Comparison of ENCODE assay signal across 19 cellular contexts in genomic region chr1:245716561-245716960, GRCh38.
DNase-seq lines count a peak whose midpoint lies in the region; ATAC-seq and TF ChIP-seq lines count a peak whose summit lies in the region.
"Had no signal": no experiment of that assay in that cellular context is flagged by ENCODE, and none has a peak within 500 bp of the region (broad histone marks: within the 10 kb centered on the region; RNA-seq: fewer than 3 reads in every experiment).

No MANE protein-coding gene starts in this region.

- peaks cover 4 to 6% of the 10 kb centered on the region in 2 experiments for H3K4me1 ChIP-seq in trophoblast cell (ENCODE audit: control insufficient read depth in 1 of 2, insufficient read depth in 2 of 2, low read length in 2 of 2)

- no peak overlapping the region for H3K18ac ChIP-seq in trophoblast cell (ENCODE audit: low read length)

- no peak overlapping the region for H4K91ac ChIP-seq in trophoblast cell (ENCODE audit: low read depth, low read length)

- no peak overlapping the region for H3K27ac ChIP-seq in trophoblast cell (ENCODE audit: low read depth, low read length)
- H3K27ac ChIP-seq: SK-N-MC had no signal

- H3K36me3 ChIP-seq in trophoblast cell (ENCODE audit: control insufficient read depth in 1 of 2, insufficient read depth in 2 of 2, low read length in 2 of 2), result peaks cover 0 to 1% of the 10 kb centered on the region in 2 experiments

- H3K14ac ChIP-seq in trophoblast cell (ENCODE audit: low read length), result no peak overlapping the region

- ATAC-seq in HG03571 (IDR thresholded peaks at IDR 0.05; ENCODE audit: unreplicated experiment) (no peak), GM19324 (IDR thresholded peaks at IDR 0.05; ENCODE audit: low FRiP score, unreplicated experiment) (no peak)
- ATAC-seq: T-cell had no signal

- no peak overlapping the region for H4K8ac ChIP-seq in trophoblast cell (ENCODE audit: low read depth, low read length)

- no peak overlapping the region for H2BK12ac ChIP-seq in trophoblast cell (ENCODE audit: low read length)

- H3K23ac ChIP-seq in trophoblast cell (ENCODE audit: low read length), result no peak overlapping the region

- no peak overlapping the region for H2AFZ ChIP-seq in trophoblast cell (ENCODE audit: insufficient read depth, low read length, poor library complexity)

- H3K79me2 ChIP-seq in trophoblast cell (ENCODE audit: control insufficient read depth, insufficient read depth, low read length, poor library complexity), result no peaks in the 10 kb centered on the region

- no CpG with 5 or more reads among the region's 3 CpGs for WGBS in trophoblast cell (ENCODE audit: extremely low coverage, insufficient coverage, insufficient read length)

- H3K27me3 ChIP-seq in trophoblast cell (ENCODE audit: insufficient read depth, low read length), result no peaks in the 10 kb centered on the region

- H3K4ac ChIP-seq in trophoblast cell (ENCODE audit: low read depth, low read length), result no peak overlapping the region

- H2BK120ac ChIP-seq in trophoblast cell (ENCODE audit: insufficient read depth, low read length, poor library complexity), result no peak overlapping the region

- DNase-seq in HT-29 (ENCODE audit: low spot score) (peak; percentile 11), RPMI7951 (ENCODE audit: low read depth) (peak; percentile 16), fibroblast of pulmonary artery (ENCODE audit: low read depth) (peak; percentile 3), trophoblast cell (peak in 1 of 2 donors; percentile 21), anterior cingulate cortex (lab: John Stamatoyannopoulos, UW) (no peak), RKO (ENCODE audit: low spot score) (no peak)
- DNase-seq: C1 segment of cervical spinal cord, H9, KBM-7, MV-4-11, NCI-H1694 treated with DMSO at 0.1 percent for 48 hours, NCI-H2107, NCI-H2227 treated with DMSO at 0.1 percent for 48 hours, NCI-H524 treated with DMSO at 0.1 percent for 48 hours, Right ventricle myocardium superior, T-cell had no signal

- H4K12ac ChIP-seq in trophoblast cell (ENCODE audit: low read depth, low read length), result no peak overlapping the region

- H3K4me2 ChIP-seq in trophoblast cell (ENCODE audit: low read length), result no peak overlapping the region

- no peak overlapping the region for H3K9ac ChIP-seq in trophoblast cell (ENCODE audit: low read length)

- peaks cover 2% of the 10 kb centered on the region for H3K79me1 ChIP-seq in trophoblast cell (ENCODE audit: low read length)

- no peaks in the 10 kb centered on the region for H3K9me3 ChIP-seq in trophoblast cell (ENCODE audit: insufficient read depth, low read depth, low read length)

- peak overlapping the region; percentile 5 for H2AK5ac ChIP-seq in trophoblast cell (ENCODE audit: low read length)

- H2BK5ac ChIP-seq in trophoblast cell (ENCODE audit: low read depth, low read length, poor library complexity), result no peak overlapping the region

- TF ChIP-seq CTCF in fibroblast of pulmonary artery (IDR thresholded peaks at IDR 0.05; ENCODE audit: low read length, missing control alignments), result no peak

- H3K4me3 ChIP-seq in fibroblast of pulmonary artery (replicated peaks; ENCODE audit: low read depth, low read length) (no peak overlapping the region), trophoblast cell (ENCODE audit: low read depth, low read length) (no peak overlapping the region)
- H3K4me3 ChIP-seq: SK-N-MC had no signal

Comparison
In these comparisons a context has a peak if more than half of its experiments do, and no peak if none do; other contexts are left out.
1. DNase-seq: peak in HT-29 (single experiment), RPMI7951 (single experiment) and fibroblast of pulmonary artery (single experiment); none in anterior cingulate cortex (0 of 58) and RKO (single experiment).